In genomic region chr5:96605144-96605543, GRCh38 we compare ENCODE assay signal across 5 cellular contexts.
"Had no signal": no experiment of that assay in that cellular context is flagged by ENCODE, and none has a peak within 500 bp of the region (broad histone marks: within the 10 kb centered on the region; RNA-seq: fewer than 3 reads in every experiment).

No MANE protein-coding gene starts in this region.

- H3K9me3 Mint-ChIP-seq: IgD-negative memory B cell had no signal

- H3K4me3 ChIP-seq: K562 had no signal

- ATAC-seq: HepG2, K562 had no signal

- H3K27ac Mint-ChIP-seq: IgD-negative memory B cell had no signal

- DNase-seq: KBM-7 had no signal

- H3K4me3 Mint-ChIP-seq: IgD-negative memory B cell had no signal

- H3K36me3 Mint-ChIP-seq: IgD-negative memory B cell had no signal

- H3K27ac ChIP-seq: HL-60 had no signal
